Comparison of ENCODE assay signal across 10 cellular contexts in genomic region chr2:120771556-120772208, GRCh38. TPM values are rescaled to one million over a fixed set of nuclear protein-coding genes. Genes with fewer than 3 reads are reported as not detected.
A peak's percentile ranks its signal among the peaks of the same experiment; 100 is the strongest.
DNase-seq lines count a peak whose midpoint lies in the region; ATAC-seq and TF ChIP-seq lines count a peak whose summit lies in the region.
"Had no signal": no experiment of that assay in that cellular context is flagged by ENCODE, and none has a peak within 500 bp of the region (broad histone marks: within the 10 kb centered on the region; RNA-seq: fewer than 3 reads in every experiment).

No MANE protein-coding gene starts in this region.

- no peaks in the 10 kb centered on the region for H3K9me3 ChIP-seq in GM23248 (ENCODE audit: low read depth)
- H3K9me3 ChIP-seq in adipocyte (ENCODE audit: control insufficient read depth, low read length) = no peaks in the 10 kb centered on the region
- no peaks in the 10 kb centered on the region for H3K9me3 ChIP-seq in heart right ventricle

- no peak overlapping the region for H2AFZ ChIP-seq in GM23248

- H3K4me2 ChIP-seq in GM23248 (ENCODE audit: unreplicated experiment) = peak overlapping the region; percentile 46

- H3K4me1 ChIP-seq in GM23248 (ENCODE audit: insufficient read depth) = peaks cover 27% of the 10 kb centered on the region
- H3K4me1 ChIP-seq in adipocyte (ENCODE audit: control insufficient read depth, insufficient read depth, low read length) = peaks cover 30% of the 10 kb centered on the region
- H3K4me1 ChIP-seq in heart right ventricle = peaks cover 0 to 31% (median 4%) of the 10 kb centered on the region in 9 donors

- H4K20me1 ChIP-seq in GM23248 (ENCODE audit: insufficient read depth) = no peaks in the 10 kb centered on the region

- H3K36me3 ChIP-seq in GM23248 (ENCODE audit: low read depth) (no peaks in the 10 kb centered on the region), adipocyte (ENCODE audit: control insufficient read depth, insufficient read depth, low read length, severe bottlenecking) (no peaks in the 10 kb centered on the region), heart right ventricle (no peaks in the 10 kb centered on the region)

- in situ Hi-C loops in GM23248 (cut with MboI) = no loop called here

- intact Hi-C loops in heart right ventricle (cut with DNase I) = loop anchor here in 1 of 10 donors (10.0 kb wide), 1 partner anchor 93 kb away; no protein-coding TSS in a partner anchor

- WGBS in GM23248 (ENCODE audit: low coverage in 1 of 2, low lambda C conversion rate in 2 of 2, missing lambda C conversion rate in 2 of 2), 2 experiments = 3 to 9% methylated on average over 7 of the region's 7 CpGs
- 59 to 73% methylated on average over 7 of the region's 7 CpGs for WGBS in heart right ventricle, 2 donors

- no peaks in the 10 kb centered on the region for H3K27me3 ChIP-seq in GM23248 (replicated peaks; ENCODE audit: insufficient read depth)
- H3K27me3 ChIP-seq in adipocyte (replicated peaks; ENCODE audit: control insufficient read depth, insufficient read depth, low read length) = no peaks in the 10 kb centered on the region
- peaks cover 0 to 5% (median 3%) of the 10 kb centered on the region in 7 donors for H3K27me3 ChIP-seq in heart right ventricle

- DNase-seq in GM23248 (peak; percentile 97), adipocyte (ENCODE audit: low read depth) (peak; percentile 88), heart right ventricle (peak; percentile 43 to 45), skeletal muscle cell (ENCODE audit: low read depth) (peak; percentile 89), NCI-H526 (lab: John Stamatoyannopoulos, UW) (no peak), activated gamma-delta T cell treated with Interleukin-2 at 50 U/mL for 16 hours (no peak), SK-N-DZ (ENCODE audit: low spot score) (no peak)
- DNase-seq: activated naive CD4-positive, alpha-beta T cell treated with Interleukin-2 at 50 U/mL for 16 hours; stimulated activated CD4-positive, alpha-beta T cell treated with anti-CD3 and anti-CD28 coated beads, Interleukin-4, amount 100 ng/mL, for 1 hour had no signal

- H3K79me2 ChIP-seq in GM23248 (ENCODE audit: insufficient read depth) = peaks cover 89% of the 10 kb centered on the region

- no peaks in the 10 kb centered on the region for H3K9me2 ChIP-seq in GM23248 (ENCODE audit: insufficient read depth)

- H3K9ac ChIP-seq in GM23248 (peak overlapping the region; percentile 56), adipocyte (ENCODE audit: low read length) (peak overlapping the region; percentile 62)

- H3F3A ChIP-seq in GM23248 (ENCODE audit: insufficient read depth) = peaks cover 29% of the 10 kb centered on the region

- 0 out of 2 replicates have a peak overlapping the region, but pooled peaks have one; percentile 9 for H3K4me3 ChIP-seq in GM23248
- H3K4me3 ChIP-seq in adipocyte (ENCODE audit: low read length) = peak overlapping the region; percentile 10
- no peak overlapping the region for H3K4me3 ChIP-seq in heart right ventricle
- H3K4me3 ChIP-seq in skeletal muscle cell (ENCODE audit: low read depth, low read length) = no peak overlapping the region

- no peak for TF ChIP-seq CTCF in heart right ventricle (IDR thresholded peaks at IDR 0.05)

- ATAC-seq in heart right ventricle (peak; percentile 51 to 88 (median 80)), HG03565 (IDR thresholded peaks at IDR 0.05; ENCODE audit: unreplicated experiment) (no peak)

- H3K27ac ChIP-seq in GM23248 (peak overlapping the region; percentile 80), heart right ventricle (peak overlapping the region in 5 of 10 donors; percentile 9 to 71 (median 37))

RNA-seq across cellular contexts. Expression of gene GLI2, which starts 36.0 kb away (rescaled TPM):
- 5.1 and 8.3 TPM in 2 replicates for total RNA-seq in GM23248 (2014; rRNA removed; shearing (Covaris generic))
- polyA plus RNA-seq in GM23248 (2016; fragmentation: Nextera tagmentation; extraction: Ambion mirVana) = 9.0 and 9.6 TPM in 2 replicates
- total RNA-seq in heart right ventricle = 1 to 10 TPM in 8 of 10 donors, under 1 TPM in 2; 0.39 to 1.7 (median 1.0) TPM
- polyA plus RNA-seq in heart right ventricle = under 1 TPM; 0.37 to 0.80 TPM
- 5.9 and 6.5 TPM in 2 replicates for polyA plus RNA-seq in SK-N-DZ (2014; cell fraction: cytosol; rRNA removed)
- 7.2 and 10.6 TPM in 2 replicates for polyA plus RNA-seq in SK-N-DZ (2014; cell fraction: nucleus; rRNA removed)

Comparison
In these comparisons a context has a peak if more than half of its experiments do, and no peak if none do; other contexts are left out.
1. DNase-seq: peak in GM23248 (single experiment), adipocyte (single experiment), heart right ventricle (2 of 2) and skeletal muscle cell (single experiment); none in NCI-H526 (0 of 2), activated gamma-delta T cell treated with Interleukin-2 at 50 U/mL for 16 hours (single experiment) and SK-N-DZ (single experiment).
2. H3K4me3 ChIP-seq: peak in GM23248 (single experiment) and adipocyte (single experiment); none in heart right ventricle (0 of 10) and skeletal muscle cell (single experiment).